10 cellular contexts compared by ENCODE assay signal in genomic region chr22:19525116-19525660, GRCh38. TPM values are rescaled to one million over a fixed set of nuclear protein-coding genes. Genes with fewer than 3 reads are reported as not detected.
DNase-seq lines count a peak whose midpoint lies in the region; ATAC-seq and TF ChIP-seq lines count a peak whose summit lies in the region.
"Had no signal": no experiment of that assay in that cellular context is flagged by ENCODE, and none has a peak within 500 bp of the region (broad histone marks: within the 10 kb centered on the region; RNA-seq: fewer than 3 reads in every experiment).

No MANE protein-coding gene starts in this region.

- peak overlapping the region; percentile 52 to 78 (median 71) for H3K27ac ChIP-seq in esophagus muscularis mucosa (replicated peaks in 1 of 4)
- peak overlapping the region; percentile 59 to 67 for H3K27ac ChIP-seq in uterus

- CTCF ChIA-PET in activated naive CD4-positive, alpha-beta T cell treated with anti-CD3 and anti-CD28 coated beads for 36 hours (lab: Charles Lee), result no interaction called here

- no peak for ATAC-seq in naive thymus-derived CD8-positive, alpha-beta T cell
- no peak for ATAC-seq in GM21825 (IDR thresholded peaks at IDR 0.05; ENCODE audit: unreplicated experiment)

- H3K9me3 Mint-ChIP-seq in activated naive CD4-positive, alpha-beta T cell treated with anti-CD3 and anti-CD28 coated beads for 36 hours, result no peaks in the 10 kb centered on the region
- H3K9me3 Mint-ChIP-seq in naive thymus-derived CD8-positive, alpha-beta T cell, result no peaks in the 10 kb centered on the region
- H3K9me3 Mint-ChIP-seq: activated CD8-positive, alpha-beta T cell treated with anti-CD3 and anti-CD28 coated beads for 36 hours had no signal

- POLR2A ChIA-PET in naive thymus-derived CD8-positive, alpha-beta T cell (lab: Charles Lee), result no interaction called here

- peak overlapping the region; percentile 46 to 59 (median 48) for H3K4me3 ChIP-seq in esophagus muscularis mucosa
- H3K4me3 ChIP-seq in uterus, result peak overlapping the region in 1 of 2 donors; percentile 14

- H3K27me3 ChIP-seq in esophagus muscularis mucosa (peaks cover 0 to 78% (median 19%) of the 10 kb centered on the region in 4 donors), uterus (no peaks in the 10 kb centered on the region)

- peaks cover 18% of the 10 kb centered on the region for H3K4me1 Mint-ChIP-seq in activated naive CD4-positive, alpha-beta T cell treated with anti-CD3 and anti-CD28 coated beads for 36 hours (ENCODE audit: low read depth)
- H3K4me1 Mint-ChIP-seq in naive thymus-derived CD8-positive, alpha-beta T cell, result peaks cover 3 to 18% (median 9%) of the 10 kb centered on the region in 4 donors

- no peak for TF ChIP-seq POLR2A in esophagus muscularis mucosa (IDR thresholded peaks at IDR 0.05; ENCODE audit: low read depth)
- TF ChIP-seq POLR2A in uterus (IDR thresholded peaks at IDR 0.05), result no peak

- TF ChIP-seq EP300 in esophagus muscularis mucosa (IDR thresholded peaks at IDR 0.05), result no peak

- H3K36me3 ChIP-seq in esophagus muscularis mucosa (no peaks in the 10 kb centered on the region), uterus (no peaks in the 10 kb centered on the region)

- H3K36me3 Mint-ChIP-seq in activated naive CD4-positive, alpha-beta T cell treated with anti-CD3 and anti-CD28 coated beads for 36 hours (ENCODE audit: low read depth), result peaks cover 6% of the 10 kb centered on the region
- no peaks in the 10 kb centered on the region for H3K36me3 Mint-ChIP-seq in naive thymus-derived CD8-positive, alpha-beta T cell

- WGBS in esophagus muscularis mucosa, result 58% methylated on average over 5 of the region's 15 CpGs

- no peak for DNase-seq in activated naive CD4-positive, alpha-beta T cell treated with anti-CD3 and anti-CD28 coated beads for 36 hours
- no peak for DNase-seq in activated naive CD4-positive, alpha-beta T cell (lab: John Stamatoyannopoulos, UW)
- DNase-seq in esophagus muscularis mucosa (ENCODE audit: extremely low spot score) (no peak), uterus (no peak), GOT3 (lab: John Stamatoyannopoulos, UW) (no peak), SHP77 treated with DMSO at 0.1 percent for 48 hours (lab: John Stamatoyannopoulos, UW) (no peak)
- no peak for DNase-seq in naive thymus-derived CD8-positive, alpha-beta T cell
- DNase-seq: activated CD8-positive, alpha-beta T cell treated with anti-CD3 and anti-CD28 coated beads for 36 hours; stimulated activated naive CD4-positive, alpha-beta T cell treated with Interleukin-2 at 50 U/mL for 16 hours had no signal

- H3K9me3 ChIP-seq in esophagus muscularis mucosa (no peaks in the 10 kb centered on the region), uterus (no peaks in the 10 kb centered on the region)

- peaks cover 21 to 41% (median 27%) of the 10 kb centered on the region in 4 donors for H3K4me1 ChIP-seq in esophagus muscularis mucosa
- peaks cover 0 to 9% of the 10 kb centered on the region in 2 donors for H3K4me1 ChIP-seq in uterus

- peaks cover 17% of the 10 kb centered on the region for H3K27me3 Mint-ChIP-seq in activated naive CD4-positive, alpha-beta T cell treated with anti-CD3 and anti-CD28 coated beads for 36 hours (ENCODE audit: low read depth)
- H3K27me3 Mint-ChIP-seq in naive thymus-derived CD8-positive, alpha-beta T cell, result peaks cover 0 to 36% (median 26%) of the 10 kb centered on the region in 5 donors

- intact Hi-C loops in activated naive CD4-positive, alpha-beta T cell treated with anti-CD3 and anti-CD28 coated beads for 36 hours (cut with micrococcal nuclease), result loop anchor here (1.0 kb wide), 1 partner anchor 105 kb away; no protein-coding TSS in a partner anchor
- intact Hi-C loops in esophagus muscularis mucosa (cut with DNase I), result no loop called here
- intact Hi-C loops in uterus (cut with DNase I; ENCODE audit: low total_unique reads), result no loop called here

- peak overlapping the region; percentile 41 for H3K4me3 Mint-ChIP-seq in activated naive CD4-positive, alpha-beta T cell treated with anti-CD3 and anti-CD28 coated beads for 36 hours
- peak overlapping the region in 9 of 10 donors; percentile 42 to 84 (median 55) for H3K4me3 Mint-ChIP-seq in naive thymus-derived CD8-positive, alpha-beta T cell

- TF ChIP-seq CTCF in esophagus muscularis mucosa (IDR thresholded peaks at IDR 0.05) (no peak), uterus (IDR thresholded peaks at IDR 0.05) (no peak)

- H3K27ac Mint-ChIP-seq in activated naive CD4-positive, alpha-beta T cell treated with anti-CD3 and anti-CD28 coated beads for 36 hours, result no peak overlapping the region
- peak overlapping the region in 1 of 10 donors; percentile 61 for H3K27ac Mint-ChIP-seq in naive thymus-derived CD8-positive, alpha-beta T cell
- H3K27ac Mint-ChIP-seq: activated CD8-positive, alpha-beta T cell treated with anti-CD3 and anti-CD28 coated beads for 36 hours had no signal

RNA-seq across cellular contexts. Expression of gene CLDN5, which starts 1.0 kb away (rescaled TPM):
- under 1 TPM in 1 of 2 experiments, not detected in 1; 0.21 TPM for total RNA-seq in activated naive CD4-positive, alpha-beta T cell treated with anti-CD3 and anti-CD28 coated beads for 36 hours
- total RNA-seq in esophagus muscularis mucosa (100 to 1,000 TPM in 3 of 4 donors, 10 to 100 TPM in 1; 39.9 to 209 (median 147) TPM), uterus (100 to 1,000 TPM in 3 of 4 donors, 10 to 100 TPM in 1; 65.7 to 671 (median 224) TPM)
- total RNA-seq in naive thymus-derived CD8-positive, alpha-beta T cell, result not detected
- under 1 TPM in 2 of 3 donors, not detected in 1; 0.11 to 0.22 TPM for polyA plus RNA-seq in naive thymus-derived CD8-positive, alpha-beta T cell
- total RNA-seq: activated CD8-positive, alpha-beta T cell treated with anti-CD3 and anti-CD28 coated beads for 36 hours had no signal

RNA-seq across cellular contexts. Expression of gene CDC45, which starts 45.5 kb away (rescaled TPM):
- 10 to 100 TPM; 86.3 to 91.7 TPM for total RNA-seq in activated naive CD4-positive, alpha-beta T cell treated with anti-CD3 and anti-CD28 coated beads for 36 hours
- total RNA-seq in esophagus muscularis mucosa (1 to 10 TPM in 1 of 4 donors, under 1 TPM in 2, not detected in 1; 0.32 to 1.1 (median 0.42) TPM), uterus (10 to 100 TPM in 1 of 4 donors, not detected in 3; 11.7 TPM)
- 1 to 10 TPM in 1 of 2 experiments, under 1 TPM in 1; 0.69 to 1.8 TPM for total RNA-seq in naive thymus-derived CD8-positive, alpha-beta T cell
- 1 to 10 TPM in 2 of 3 donors, not detected in 1; 1.2 to 2.7 TPM for polyA plus RNA-seq in naive thymus-derived CD8-positive, alpha-beta T cell

RNA-seq across cellular contexts. Expression of gene UFD1, which starts 46.2 kb away (rescaled TPM):
- 10 to 100 TPM; 75.1 to 83.3 TPM for total RNA-seq in activated naive CD4-positive, alpha-beta T cell treated with anti-CD3 and anti-CD28 coated beads for 36 hours
- total RNA-seq in esophagus muscularis mucosa, result 10 to 100 TPM; 54.8 to 65.2 (median 57.1) TPM
- 10 to 100 TPM; 50.2 to 59.1 TPM for total RNA-seq in naive thymus-derived CD8-positive, alpha-beta T cell
- 10 to 100 TPM; 73.1 to 80.9 (median 78.0) TPM for polyA plus RNA-seq in naive thymus-derived CD8-positive, alpha-beta T cell
- 10 to 100 TPM; 30.5 to 55.0 (median 45.7) TPM for total RNA-seq in uterus

Comparison
In these comparisons a context has a peak if more than half of its experiments do, and no peak if none do; other contexts are left out.
1. RNA of gene CLDN5, which starts 1.0 kb away (total RNA-seq): 65.7 to 671 TPM in uterus and 39.9 to 209 TPM in esophagus muscularis mucosa; 0.21 TPM in activated naive CD4-positive, alpha-beta T cell treated with anti-CD3 and anti-CD28 coated beads for 36 hours and not detected in naive thymus-derived CD8-positive, alpha-beta T cell; every median in the first group is over 10 times any median in the second.
2. RNA of gene CDC45, which starts 45.5 kb away (total RNA-seq): 86.3 to 91.7 TPM in activated naive CD4-positive, alpha-beta T cell treated with anti-CD3 and anti-CD28 coated beads for 36 hours; 0.69 to 1.8 TPM in naive thymus-derived CD8-positive, alpha-beta T cell, 0.32 to 1.1 TPM in esophagus muscularis mucosa and 11.7 TPM in uterus; every median in the first group is over 4 times any median in the second.